Comparison of ENCODE assay signal across 13 cellular contexts in genomic region chr18:55416791-55417190, GRCh38.
A peak's percentile ranks its signal among the peaks of the same experiment; 100 is the strongest.
DNase-seq lines count a peak whose midpoint lies in the region; ATAC-seq and TF ChIP-seq lines count a peak whose summit lies in the region.
"Had no signal": no experiment of that assay in that cellular context is flagged by ENCODE, and none has a peak within 500 bp of the region (broad histone marks: within the 10 kb centered on the region; RNA-seq: fewer than 3 reads in every experiment).

No MANE protein-coding gene starts in this region.

- TF ChIP-seq POLR2A in uterus (IDR thresholded peaks at IDR 0.05), result no peak

- H3K9me3 ChIP-seq in heart right ventricle (no peaks in the 10 kb centered on the region), WERI-Rb-1 (ENCODE audit: severe bottlenecking) (no peaks in the 10 kb centered on the region), lower lobe of right lung (no peaks in the 10 kb centered on the region), uterus (no peaks in the 10 kb centered on the region), A673 (ENCODE audit: low read depth, low read length, poor library complexity, severe bottlenecking) (no peaks in the 10 kb centered on the region)
- H3K9me3 ChIP-seq: A549, sigmoid colon had no signal

- H3K27ac ChIP-seq in heart right ventricle, result peak overlapping the region in 8 of 10 donors; percentile 17 to 91 (median 46)
- no peak overlapping the region for H3K27ac ChIP-seq in WERI-Rb-1
- peak overlapping the region; percentile 9 for H3K27ac ChIP-seq in lower lobe of right lung
- H3K27ac ChIP-seq in uterus, result peak overlapping the region; percentile 41 to 93
- H3K27ac ChIP-seq in A673 (ENCODE audit: low read depth, low read length, poor library complexity, severe bottlenecking), result no peak overlapping the region
- H3K27ac ChIP-seq: A549 had no signal

- intact Hi-C loops in heart right ventricle (cut with DNase I), result loop anchor here (5.0 to 10.0 kb wide), 15 partner anchors 96 to 1161 kb away; partner anchors contain the start of gene TCF4 (in 2 of the 10)
- intact Hi-C loops in left ventricle myocardium superior (cut with micrococcal nuclease), result loop anchor here (10.0 kb wide), 2 partner anchors 182 to 1158 kb away; no protein-coding TSS in a partner anchor
- intact Hi-C loops in lower lobe of right lung (cut with DNase I), result loop anchor here (5.0 kb wide), 1 partner anchor 1161 kb away; no protein-coding TSS in a partner anchor
- intact Hi-C loops in uterus (cut with DNase I; ENCODE audit: low total_unique reads), result no loop called here
- intact Hi-C loops in A673 (cut with micrococcal nuclease; ENCODE audit: unreplicated experiment), result no loop called here

- no peaks in the 10 kb centered on the region for H3K36me3 ChIP-seq in heart right ventricle
- no peaks in the 10 kb centered on the region for H3K36me3 ChIP-seq in WERI-Rb-1
- no peaks in the 10 kb centered on the region for H3K36me3 ChIP-seq in lower lobe of right lung
- no peaks in the 10 kb centered on the region for H3K36me3 ChIP-seq in uterus
- no peaks in the 10 kb centered on the region for H3K36me3 ChIP-seq in A673 (ENCODE audit: insufficient read depth, low read length, poor library complexity, severe bottlenecking)
- H3K36me3 ChIP-seq: sigmoid colon had no signal

- H3K4me1 ChIP-seq in heart right ventricle (peaks cover 0 to 86% (median 57%) of the 10 kb centered on the region in 9 donors), lower lobe of right lung (peaks cover 26% of the 10 kb centered on the region), uterus (no peaks in the 10 kb centered on the region), A673 (ENCODE audit: insufficient read depth, low read length, poor library complexity, severe bottlenecking) (peaks cover 73% of the 10 kb centered on the region)
- H3K4me1 ChIP-seq: A549 had no signal

- CTCF ChIA-PET in A673 (lab: Charles Lee), result no interaction called here

- H3K4me3 ChIP-seq in heart right ventricle (peak overlapping the region in 1 of 10 donors; percentile 3), WERI-Rb-1 (ENCODE audit: low read depth, low read length) (no peak overlapping the region), lower lobe of right lung (no peak overlapping the region), uterus (no peak overlapping the region), A673 (ENCODE audit: low read depth, low read length, poor library complexity, severe bottlenecking) (no peak overlapping the region)
- H3K4me3 ChIP-seq: A549, sigmoid colon had no signal

- H3K27me3 ChIP-seq in heart right ventricle (no peaks in the 10 kb centered on the region), WERI-Rb-1 (ENCODE audit: insufficient read depth, low read depth, severe bottlenecking) (no peaks in the 10 kb centered on the region), lower lobe of right lung (ENCODE audit: low read depth) (no peaks in the 10 kb centered on the region), uterus (no peaks in the 10 kb centered on the region), A673 (replicated peaks; ENCODE audit: insufficient read depth, low read depth, low read length, poor library complexity) (no peaks in the 10 kb centered on the region)
- H3K27me3 ChIP-seq: sigmoid colon had no signal

- no peak for TF ChIP-seq CTCF in heart right ventricle (IDR thresholded peaks at IDR 0.05)
- no peak for TF ChIP-seq CTCF in WERI-Rb-1 (IDR thresholded peaks at IDR 0.05; ENCODE audit: low read depth, low read length)
- TF ChIP-seq CTCF in lower lobe of right lung (IDR thresholded peaks at IDR 0.05), result no peak
- no peak for TF ChIP-seq CTCF in uterus (IDR thresholded peaks at IDR 0.05)
- no peak for TF ChIP-seq CTCF in A673 (conservative IDR thresholded peaks at IDR 0.05; ENCODE audit: low read depth, low read length)

- 66 to 68% methylated on average over 6 of the region's 6 CpGs for WGBS in heart right ventricle, 2 donors

- DNase-seq in heart right ventricle (no peak), left ventricle myocardium superior (no peak), WERI-Rb-1 (peak; percentile 34), lower lobe of right lung (no peak), uterus (no peak), A673 (ENCODE audit: low spot score) (no peak)
- DNase-seq: MV-4-11; NCI-H345; sigmoid colon; stimulated activated naive B cell treated with anti-CD40 and anti-IgM and Interleukin-4, amounts not matched to agents 10 μg/mL and 1 μg/mL and 100 μg/mL, for 72 hours had no signal

- no TSS peak for BruUV-seq in A673 (replicated peaks; lab: Mats Ljungman, UMichigan)

- POLR2A ChIA-PET in A673 (lab: Charles Lee; ENCODE audit: low non-redundant PET), result no interaction called here

- ATAC-seq in heart right ventricle, result no peak
- no peak for ATAC-seq in left ventricle myocardium superior
- no peak for ATAC-seq in lower lobe of right lung
- no peak for ATAC-seq in GM21367 (IDR thresholded peaks at IDR 0.05; ENCODE audit: unreplicated experiment)
- ATAC-seq in HG02870 (IDR thresholded peaks at IDR 0.05; ENCODE audit: unreplicated experiment), result no peak
- ATAC-seq: A549; stimulated activated naive B cell treated with anti-CD40 and anti-IgM and Interleukin-4, amounts not matched to agents 10 μg/mL and 1 μg/mL and 100 μg/mL, for 72 hours had no signal

Comparison
In these comparisons a context has a peak if more than half of its experiments do, and no peak if none do; other contexts are left out.
1. H3K27ac ChIP-seq: peak in heart right ventricle (8 of 10), lower lobe of right lung (single experiment) and uterus (2 of 2); none in WERI-Rb-1 (single experiment) and A673 (single experiment).
2. intact Hi-C loops: an anchor here in heart right ventricle (5.0 to 10.0 kb wide), left ventricle myocardium superior (10.0 kb wide) and lower lobe of right lung (5.0 kb wide); none called in uterus and A673.